10 cellular contexts compared by ENCODE assay signal in genomic region chr5:88691945-88692868, GRCh38.
DNase-seq lines count a peak whose midpoint lies in the region; FAIRE-seq and TF ChIP-seq lines count a peak whose summit lies in the region.
"Had no signal": no experiment of that assay in that cellular context is flagged by ENCODE, and none has a peak within 500 bp of the region (broad histone marks: within the 10 kb centered on the region; RNA-seq: fewer than 3 reads in every experiment).

No MANE protein-coding gene starts in this region.

- no peak overlapping the region for H3K23ac ChIP-seq in H1 (ENCODE audit: insufficient read length)
- peak overlapping the region; percentile 38 for H3K23ac ChIP-seq in neuronal stem cell (ENCODE audit: low read depth, low read length, poor library complexity)

- H3K79me1 ChIP-seq in H1 (ENCODE audit: low read depth, low read length) (no peaks in the 10 kb centered on the region), neuronal stem cell (ENCODE audit: low read depth, low read length) (no peaks in the 10 kb centered on the region)

- H2BK15ac ChIP-seq in H1 (ENCODE audit: low read length): 0 out of 2 replicates have a peak overlapping the region, but pooled peaks have one; percentile 32
- no peak overlapping the region for H2BK15ac ChIP-seq in neuronal stem cell (ENCODE audit: low read length)

- H3K56ac ChIP-seq in H1 (replicated peaks; ENCODE audit: insufficient read length, low read depth, low read length): no peak overlapping the region

- H3K4ac ChIP-seq in H1 (replicated peaks; ENCODE audit: insufficient read length, low read depth, low read length) (no peak overlapping the region), neuronal stem cell (ENCODE audit: low read length) (no peak overlapping the region)

- no peaks in the 10 kb centered on the region for H3K9me2 ChIP-seq in Loucy (replicated peaks; ENCODE audit: low read depth, low read length)

- H3K4me2 ChIP-seq in Loucy (ENCODE audit: low read depth, low read length, poor library complexity, severe bottlenecking): no peak overlapping the region
- peak overlapping the region; percentile 89 to 95 for H3K4me2 ChIP-seq in H1 (ENCODE audit: insufficient read depth in 1 of 2, low read depth in 2 of 2, low read length in 2 of 2)
- no peak overlapping the region for H3K4me2 ChIP-seq in neuronal stem cell (ENCODE audit: insufficient read depth, low read length, poor library complexity, severe bottlenecking)

- WGBS in H1 (ENCODE audit: extremely low coverage in 1 of 2, insufficient coverage in 1 of 2, insufficient read length in 1 of 2, insufficient replicate concordance in 2 of 2, low coverage in 1 of 2, low lambda C conversion rate in 2 of 2, missing lambda C conversion rate in 1 of 2), 2 experiments: 2% methylated on average over 47 of the region's 52 CpGs; no CpG with 5 or more reads in 1 of the 2 experiments
- WGBS in neuronal stem cell (ENCODE audit: extremely low coverage in 2 of 2, insufficient read length in 2 of 2, insufficient replicate concordance in 1 of 2), 2 donors: no CpG with 5 or more reads among the region's 52 CpGs
- WGBS in lower leg skin, 2 donors: 6 to 14% methylated on average over 50 to 52 of the region's 52 CpGs
- WGBS in thyroid gland, 2 donors: 5 to 8% methylated on average over 50 to 52 of the region's 52 CpGs
- WGBS in ovary, 3 donors: 3 to 13% (median 6%) methylated on average over 51 to 52 of the region's 52 CpGs

- TF ChIP-seq POLR2A in H1 (IDR thresholded peaks at IDR 0.05; ENCODE audit: control extremely low read depth in 1 of 2, low read depth in 2 of 2, low read length in 2 of 2) (no peak), lower leg skin (IDR thresholded peaks at IDR 0.05) (no peak), thyroid gland (IDR thresholded peaks at IDR 0.05) (no peak), ovary (IDR thresholded peaks at IDR 0.05) (no peak)

- H3K14ac ChIP-seq in H1 (ENCODE audit: insufficient read length): no peak overlapping the region
- no peak overlapping the region for H3K14ac ChIP-seq in neuronal stem cell (ENCODE audit: low read length)

- no peak overlapping the region for H3K27ac ChIP-seq in H1 (ENCODE audit: low read depth, low read length)
- no peak overlapping the region for H3K27ac ChIP-seq in neuronal stem cell (replicated peaks; ENCODE audit: low read length)
- H3K27ac ChIP-seq in thyroid gland: no peak overlapping the region
- no peak overlapping the region for H3K27ac ChIP-seq in ovary

- H4K8ac ChIP-seq in H1 (ENCODE audit: extremely low read depth, insufficient read depth, low read length): peak overlapping the region; percentile 38; the same call in 1 of the 2 replicates
- no peak overlapping the region for H4K8ac ChIP-seq in neuronal stem cell (ENCODE audit: low read depth, low read length)

- no peak overlapping the region for H4K5ac ChIP-seq in H1 (ENCODE audit: insufficient read length, low read depth, low read length)

- POLR2A ChIA-PET in H1 (lab: Charles Lee; ENCODE audit: partially characterized antibody): interaction anchor here (1.4 to 2.9 kb wide), 2 partner anchors 9 to 11 kb away, joined by 4 to 13 read pairs; no protein-coding TSS in a partner anchor

- H3K4me3 ChIP-seq in Loucy (ENCODE audit: low read length, poor library complexity, severe bottlenecking) (no peak overlapping the region), H1 (ENCODE audit: extremely low read depth in 1 of 4, insufficient read depth in 2 of 4, low read depth in 3 of 4, low read length in 4 of 4) (peak overlapping the region; percentile 23 to 54 (median 40); a peak in 7 of 8 replicates), neuronal stem cell (ENCODE audit: low read length in 2 of 2) (no peak overlapping the region), lower leg skin (ENCODE audit: low read depth, poor library complexity, severe bottlenecking) (no peak overlapping the region), thyroid gland (replicated peaks in 1 of 3) (no peak overlapping the region), ovary (no peak overlapping the region)

- intact Hi-C loops in lower leg skin (cut with DNase I; ENCODE audit: low total_unique reads): no loop called here
- intact Hi-C loops in thyroid gland (cut with DNase I): loop anchor here (5.0 kb wide), 1 partner anchor 910 kb away; no protein-coding TSS in a partner anchor
- intact Hi-C loops in ovary (cut with DNase I): loop anchor here in 2 of 4 donors (5.0 kb wide), 1 partner anchor 910 kb away; no protein-coding TSS in a partner anchor

- no peaks in the 10 kb centered on the region for H3F3A ChIP-seq in Loucy (ENCODE audit: low read depth)

- DNase-seq in Daoy (ENCODE audit: low read depth) (peak; percentile 30), H1 (ENCODE audit: low read depth in 1 of 2, low spot score in 2 of 2) (peak in 1 of 2 experiments; percentile 68), neuronal stem cell (ENCODE audit: low spot score) (no peak), lower leg skin (ENCODE audit: low spot score in 2 of 2) (no peak), thyroid gland (no peak), dedifferentiated amniotic fluid mesenchymal stem cell (ENCODE audit: extremely low spot score) (no peak), ovary (no peak)
- DNase-seq: activated naive CD4-positive, alpha-beta T cell; NCI-H187 had no signal

- H3K9ac ChIP-seq in Loucy (ENCODE audit: low read depth, low read length, poor library complexity, severe bottlenecking) (no peak overlapping the region), H1 (replicated peaks in 1 of 4; ENCODE audit: extremely low read depth in 1 of 4, low read depth in 3 of 4, low read length in 3 of 4) (no peak overlapping the region), neuronal stem cell (ENCODE audit: low read depth, low read length, poor library complexity) (peak overlapping the region; percentile 36)

- peak; percentile 13 for FAIRE-seq in H1 (lab: Jason Lieb, UNC)

- H3K36me3 ChIP-seq in Loucy (ENCODE audit: insufficient read depth, low read length) (no peaks in the 10 kb centered on the region), H1 (ENCODE audit: control insufficient read depth in 2 of 4, insufficient read depth in 4 of 4, low read length in 3 of 4) (no peaks in the 10 kb centered on the region), neuronal stem cell (replicated peaks in 1 of 2; ENCODE audit: control insufficient read depth in 2 of 2, insufficient read depth in 2 of 2, low read length in 2 of 2) (no peaks in the 10 kb centered on the region), thyroid gland (no peaks in the 10 kb centered on the region), ovary (no peaks in the 10 kb centered on the region)

- H3K4me1 ChIP-seq in Loucy (ENCODE audit: insufficient read depth, low read length, poor library complexity, severe bottlenecking) (peaks cover 3% of the 10 kb centered on the region), H1 (replicated peaks in 1 of 4; ENCODE audit: control insufficient read depth in 3 of 4, insufficient read depth in 4 of 4, low read length in 3 of 4) (peaks cover 30 to 39% (median 35%) of the 10 kb centered on the region in 4 experiments), neuronal stem cell (ENCODE audit: control insufficient read depth in 2 of 2, insufficient read depth in 1 of 2, low read depth in 1 of 2, low read length in 2 of 2) (peaks cover 2 to 10% of the 10 kb centered on the region in 2 donors), thyroid gland (peaks cover 4 to 30% of the 10 kb centered on the region in 2 donors), ovary (ENCODE audit: insufficient read depth) (no peaks in the 10 kb centered on the region)

- no peaks in the 10 kb centered on the region for H3K27me3 ChIP-seq in Loucy (ENCODE audit: insufficient read depth, low read length, poor library complexity, severe bottlenecking)
- H3K27me3 ChIP-seq in H1 (replicated peaks in 1 of 4; ENCODE audit: control insufficient read depth in 3 of 4, extremely low read depth in 1 of 4, insufficient read depth in 3 of 4, low read length in 3 of 4): peaks cover 79 to 89% (median 85%) of the 10 kb centered on the region in 4 experiments
- H3K27me3 ChIP-seq in neuronal stem cell (ENCODE audit: control insufficient read depth in 3 of 3, insufficient read depth in 3 of 3, low read depth in 1 of 3, low read length in 3 of 3): peaks cover 62 to 100% (median 86%) of the 10 kb centered on the region in 3 experiments
- H3K27me3 ChIP-seq in thyroid gland: peaks cover 85% of the 10 kb centered on the region
- H3K27me3 ChIP-seq in ovary: no peaks in the 10 kb centered on the region

- no peaks in the 10 kb centered on the region for H4K20me1 ChIP-seq in Loucy (ENCODE audit: insufficient read depth, low read length, poor library complexity, severe bottlenecking)
- H4K20me1 ChIP-seq in H1 (replicated peaks in 1 of 2; ENCODE audit: control insufficient read depth in 1 of 2, insufficient read depth in 2 of 2, low read length in 2 of 2): peaks cover 2 to 10% of the 10 kb centered on the region in 2 experiments

- H3K9me3 ChIP-seq in Loucy (ENCODE audit: insufficient read depth, low read depth, low read length) (no peaks in the 10 kb centered on the region), H1 (ENCODE audit: insufficient read depth in 2 of 2, low read depth in 1 of 2, low read length in 1 of 2) (no peaks in the 10 kb centered on the region; a peak in 1 of 4 replicates), neuronal stem cell (replicated peaks in 1 of 2; ENCODE audit: control insufficient read depth in 2 of 2, insufficient read depth in 1 of 2, low read depth in 1 of 2, low read length in 2 of 2) (peaks cover 3 to 4% of the 10 kb centered on the region in 2 donors), thyroid gland (no peaks in the 10 kb centered on the region), ovary (no peaks in the 10 kb centered on the region)

- H2BK12ac ChIP-seq in H1 (ENCODE audit: low read depth, low read length) (peak overlapping the region; percentile 53; the same call in 1 of the 2 replicates), neuronal stem cell (ENCODE audit: low read length) (no peak overlapping the region)

- TF ChIP-seq CTCF in Loucy (conservative IDR thresholded peaks at IDR 0.05; ENCODE audit: low read length) (no peak), H1 (IDR thresholded peaks at IDR 0.05; ENCODE audit: control extremely low read depth in 1 of 3, insufficient read depth in 1 of 3, low read depth in 1 of 3, low read length in 3 of 3) (peak in 1 of 3 experiments; percentile 1; a peak in 1 of 4 replicates), lower leg skin (IDR thresholded peaks at IDR 0.05) (no peak), thyroid gland (IDR thresholded peaks at IDR 0.05) (no peak), ovary (IDR thresholded peaks at IDR 0.05) (no peak)

- TF ChIP-seq RAD21 in H1 (IDR thresholded peaks at IDR 0.05 in 1 of 2, conservative IDR thresholded peaks at IDR 0.05 in 1 of 2; ENCODE audit: low read depth in 2 of 2, low read length in 2 of 2): no peak

- no peak for TF ChIP-seq EP300 in H1 (IDR thresholded peaks at IDR 0.05; ENCODE audit: borderline replicate concordance in 1 of 2, low read depth in 2 of 2, low read length in 2 of 2)
- no peak for TF ChIP-seq EP300 in ovary (IDR thresholded peaks at IDR 0.05)

- H2AK5ac ChIP-seq in H1 (ENCODE audit: low read depth, low read length) (no peak overlapping the region), neuronal stem cell (ENCODE audit: low read depth, low read length) (peak overlapping the region; percentile 1)

- CTCF ChIA-PET in H1 (lab: Charles Lee; ENCODE audit: partially characterized antibody): interaction anchor here (0.6 to 6.1 kb wide), 29 partner anchors 11 to 1039 kb away, joined by 3 to 86 read pairs (median 5); no protein-coding TSS in a partner anchor

- H2BK5ac ChIP-seq in H1 (ENCODE audit: low read depth, low read length) (peak overlapping the region; percentile 37; the same call in 1 of the 2 replicates), neuronal stem cell (ENCODE audit: low read length) (peak overlapping the region; percentile 35)

- no peak overlapping the region for H2BK120ac ChIP-seq in H1 (replicated peaks; ENCODE audit: low read depth, low read length)
- no peak overlapping the region for H2BK120ac ChIP-seq in neuronal stem cell (ENCODE audit: low read depth, low read length)

- H3K79me2 ChIP-seq in Loucy (ENCODE audit: insufficient read depth, low read length) (no peaks in the 10 kb centered on the region), H1 (ENCODE audit: control insufficient read depth in 1 of 2, insufficient read depth in 2 of 2, low read length in 2 of 2) (no peaks in the 10 kb centered on the region)

- peak overlapping the region; percentile 66 for H2AFZ ChIP-seq in Loucy (ENCODE audit: low read length)
- H2AFZ ChIP-seq in H1 (ENCODE audit: low read length): no peak overlapping the region; the same call in 1 of the 2 replicates
- H2AFZ ChIP-seq in neuronal stem cell (ENCODE audit: low read length): peak overlapping the region; percentile 78

- H4K91ac ChIP-seq in H1 (replicated peaks; ENCODE audit: insufficient read length, low read length): no peak overlapping the region
- no peak overlapping the region for H4K91ac ChIP-seq in neuronal stem cell (ENCODE audit: low read depth, low read length, poor library complexity)

- H3K23me2 ChIP-seq in H1 (ENCODE audit: low read depth, low read length): peaks cover 5% of the 10 kb centered on the region; the same call in 1 of the 2 replicates

- H2BK20ac ChIP-seq in H1 (ENCODE audit: low read length): peak overlapping the region; percentile 72; the same call in 1 of the 2 replicates

- peak overlapping the region; percentile 24; the same call in 1 of the 2 replicates for H3K18ac ChIP-seq in H1 (ENCODE audit: extremely low read depth, low read length)
- peak overlapping the region; percentile 73 for H3K18ac ChIP-seq in neuronal stem cell (ENCODE audit: low read length)

Comparison
In these comparisons a context has a peak if more than half of its experiments do, and no peak if none do; other contexts are left out.
1. H3K4me2 ChIP-seq: peak in H1 (2 of 2); none in Loucy (single experiment) and neuronal stem cell (single experiment).
2. H3K4me3 ChIP-seq: peak in H1 (4 of 4); none in Loucy (single experiment), neuronal stem cell (0 of 2), lower leg skin (single experiment), thyroid gland (0 of 3) and ovary (single experiment).